ENCODE assay signal across 8 cellular contexts in the genomic region with DNA sequence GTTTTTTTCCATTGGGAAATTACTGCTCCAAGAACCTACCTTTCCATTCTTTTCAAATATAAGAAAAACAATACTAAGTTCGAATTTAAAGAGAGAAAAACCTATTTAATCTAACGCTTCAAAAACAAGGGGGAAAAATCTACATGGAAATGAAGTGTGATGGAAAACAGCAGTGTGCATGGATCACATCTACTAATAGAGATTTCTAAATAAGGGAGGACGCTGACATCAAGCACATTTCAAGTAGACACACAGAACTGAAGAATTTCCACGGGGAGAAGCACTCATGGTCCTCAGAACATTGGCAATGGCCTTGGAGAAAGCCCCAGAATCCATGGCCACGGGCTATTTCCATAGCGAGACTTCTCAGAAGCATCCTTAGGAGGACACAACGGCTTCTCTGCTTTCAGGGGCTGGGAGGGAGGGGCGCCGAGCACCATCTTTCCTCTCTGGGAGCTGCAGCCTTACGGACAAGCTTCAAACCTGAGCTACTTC. TPM values are rescaled to one million over a fixed set of nuclear protein-coding genes. Genes with fewer than 3 reads are reported as not detected.
DNase-seq lines count a peak whose midpoint lies in the region; ATAC-seq and TF ChIP-seq lines count a peak whose summit lies in the region.

No MANE protein-coding gene starts in this region.

- H3K4me3 Mint-ChIP-seq in stimulated activated effector memory CD8-positive, alpha-beta T cell treated with anti-CD3 and anti-CD28 coated beads, Interleukin-12 subunit alpha, Interleukin-12 subunit beta, amount 100 ng/mL, for 72 hours = peak overlapping the region; percentile 93

- no peak for ATAC-seq in stimulated activated effector memory CD8-positive, alpha-beta T cell treated with anti-CD3 and anti-CD28 coated beads, Interleukin-12 subunit alpha, Interleukin-12 subunit beta, amount 100 ng/mL, for 72 hours
- no peak for ATAC-seq in HG03469 (IDR thresholded peaks at IDR 0.05; ENCODE audit: unreplicated experiment)

- 7% methylated on average over 10 of the region's 10 CpGs for WGBS in hepatocyte (ENCODE audit: low lambda C conversion rate, missing lambda C conversion rate)

- no peaks in the 10 kb centered on the region for H3K9me3 Mint-ChIP-seq in stimulated activated effector memory CD8-positive, alpha-beta T cell treated with anti-CD3 and anti-CD28 coated beads, Interleukin-12 subunit alpha, Interleukin-12 subunit beta, amount 100 ng/mL, for 72 hours

- no peaks in the 10 kb centered on the region for H4K20me1 ChIP-seq in hepatocyte (ENCODE audit: insufficient read depth, poor library complexity, severe bottlenecking)

- peaks cover 3% of the 10 kb centered on the region for H3K4me1 ChIP-seq in hepatocyte (ENCODE audit: insufficient read depth)

- H3K79me2 ChIP-seq in hepatocyte = peaks cover 54% of the 10 kb centered on the region

- TF ChIP-seq CTCF in WERI-Rb-1 (IDR thresholded peaks at IDR 0.05; ENCODE audit: low read depth, low read length) = no peak
- TF ChIP-seq CTCF in hepatocyte (IDR thresholded peaks at IDR 0.05; ENCODE audit: poor library complexity) = no peak

- peaks cover 60% of the 10 kb centered on the region for H3K36me3 Mint-ChIP-seq in stimulated activated effector memory CD8-positive, alpha-beta T cell treated with anti-CD3 and anti-CD28 coated beads, Interleukin-12 subunit alpha, Interleukin-12 subunit beta, amount 100 ng/mL, for 72 hours

- H3K4me1 Mint-ChIP-seq in stimulated activated effector memory CD8-positive, alpha-beta T cell treated with anti-CD3 and anti-CD28 coated beads, Interleukin-12 subunit alpha, Interleukin-12 subunit beta, amount 100 ng/mL, for 72 hours = peaks cover 33% of the 10 kb centered on the region

- H2AFZ ChIP-seq in hepatocyte = peak overlapping the region; percentile 99

- H3K27ac Mint-ChIP-seq in stimulated activated effector memory CD8-positive, alpha-beta T cell treated with anti-CD3 and anti-CD28 coated beads, Interleukin-12 subunit alpha, Interleukin-12 subunit beta, amount 100 ng/mL, for 72 hours = peak overlapping the region; percentile 98

- H3K27me3 ChIP-seq in WERI-Rb-1 (ENCODE audit: insufficient read depth, low read depth, severe bottlenecking) = no peaks in the 10 kb centered on the region
- no peaks in the 10 kb centered on the region for H3K27me3 ChIP-seq in hepatocyte

- H3K36me3 ChIP-seq in WERI-Rb-1 = peaks cover 22% of the 10 kb centered on the region
- no peaks in the 10 kb centered on the region for H3K36me3 ChIP-seq in hepatocyte (replicated peaks; ENCODE audit: insufficient read depth, low read depth)

- DNase-seq in NCI-H526 treated with DMSO at 0.1 percent for 48 hours (lab: John Stamatoyannopoulos, UW) (peak; percentile 47), NCI-H526 (lab: John Stamatoyannopoulos, UW) (no peak), WERI-Rb-1 (no peak), hepatocyte (ENCODE audit: low spot score) (no peak), hepatic stellate cell (ENCODE audit: low spot score) (no peak), ecto neural progenitor cell (ENCODE audit: low spot score) (no peak)
- no peak for DNase-seq in stimulated activated effector memory CD8-positive, alpha-beta T cell treated with anti-CD3 and anti-CD28 coated beads, Interleukin-12 subunit alpha, Interleukin-12 subunit beta, amount 100 ng/mL, for 72 hours (ENCODE audit: low spot score in 2 of 2)

- no peaks in the 10 kb centered on the region for H3K9me2 ChIP-seq in hepatocyte (replicated peaks; ENCODE audit: insufficient read depth)

- H3K4me2 ChIP-seq in hepatocyte = peak overlapping the region; percentile 82

- H3K4me3 ChIP-seq in WERI-Rb-1 (ENCODE audit: low read depth, low read length) = peak overlapping the region; percentile 95
- H3K4me3 ChIP-seq in hepatocyte = peak overlapping the region; percentile 83

- peak overlapping the region; percentile 97 for H3K27ac ChIP-seq in WERI-Rb-1
- peak overlapping the region; percentile 100 for H3K27ac ChIP-seq in hepatocyte

- H3K9me3 ChIP-seq in WERI-Rb-1 (ENCODE audit: severe bottlenecking) (peaks cover 10% of the 10 kb centered on the region), hepatocyte (ENCODE audit: low read depth) (peaks cover 4% of the 10 kb centered on the region)

RNA-seq across cellular contexts. Expression of a gene that starts 1.1 kb away (rescaled TPM):
- total RNA-seq in hepatocyte = 62.3 and 64.0 TPM in 2 replicates
- 9.3 and 14.2 TPM in 2 replicates for polyA plus RNA-seq in hepatocyte
